In the genomic region with DNA sequence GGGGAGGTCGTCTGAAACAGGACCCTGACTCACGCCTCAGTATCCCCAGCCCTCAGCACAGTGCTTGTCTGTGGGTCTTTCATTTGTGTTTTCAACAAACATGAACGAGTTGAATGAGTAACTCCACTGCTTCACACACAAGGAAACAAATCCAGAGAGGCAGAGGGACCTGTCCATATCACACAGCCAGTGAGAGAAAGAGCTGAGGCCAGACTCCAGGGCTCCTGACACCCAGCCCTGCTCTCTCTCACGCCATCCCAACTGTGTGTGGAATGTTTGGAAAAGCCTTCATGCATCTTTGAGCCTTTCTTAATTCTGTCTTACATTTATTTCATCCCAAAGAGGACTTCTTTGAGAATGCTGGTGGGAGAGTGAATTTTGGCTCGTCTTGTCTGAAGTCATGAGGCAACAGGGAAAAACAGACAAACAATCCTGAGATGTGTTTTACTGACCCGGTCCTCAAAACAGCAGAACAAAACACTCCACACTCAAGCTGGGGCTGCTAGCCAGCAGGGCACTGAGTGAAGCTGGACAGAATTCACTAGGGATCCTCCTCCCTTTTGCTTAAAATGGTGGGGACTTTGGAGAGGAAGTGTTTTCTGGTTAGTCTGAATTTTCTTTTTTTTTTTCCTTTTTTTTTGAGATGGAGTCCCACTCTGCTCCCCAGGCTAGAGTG, we compare ENCODE assay signal across 1 cellular context.
TF ChIP-seq lines count a peak whose summit lies in the region.

No MANE protein-coding gene starts in this region.

TF ChIP-seq in IMR-90, 13 proteins besides CTCF, POLR2A, EP300 and RAD21:
- TF ChIP-seq CEBPB (IDR thresholded peaks at IDR 0.05; ENCODE audit: low read depth, low read length) (no peak), FOS (IDR thresholded peaks at IDR 0.05; ENCODE audit: low read depth, low read length) (no peak), BHLHE40 (IDR thresholded peaks at IDR 0.05; ENCODE audit: low read depth, low read length) (no peak), RFX5 (IDR thresholded peaks at IDR 0.05; ENCODE audit: low read depth, low read length) (no peak), NFE2L2 (IDR thresholded peaks at IDR 0.05; ENCODE audit: low read depth, low read length) (no peak), MAZ (IDR thresholded peaks at IDR 0.05; ENCODE audit: borderline replicate concordance, low read depth, low read length) (no peak), MXI1 (IDR thresholded peaks at IDR 0.05; ENCODE audit: borderline replicate concordance, low read depth, low read length) (no peak), MAFK (IDR thresholded peaks at IDR 0.05; ENCODE audit: low read depth, low read length) (no peak), CHD1 (IDR thresholded peaks at IDR 0.05; ENCODE audit: low read depth, low read length) (no peak), RCOR1 (IDR thresholded peaks at IDR 0.05; ENCODE audit: insufficient replicate concordance, low read length) (no peak), SMC3 (IDR thresholded peaks at IDR 0.05; ENCODE audit: low read depth, low read length) (no peak)
- TF ChIP-seq, protein P1, sequence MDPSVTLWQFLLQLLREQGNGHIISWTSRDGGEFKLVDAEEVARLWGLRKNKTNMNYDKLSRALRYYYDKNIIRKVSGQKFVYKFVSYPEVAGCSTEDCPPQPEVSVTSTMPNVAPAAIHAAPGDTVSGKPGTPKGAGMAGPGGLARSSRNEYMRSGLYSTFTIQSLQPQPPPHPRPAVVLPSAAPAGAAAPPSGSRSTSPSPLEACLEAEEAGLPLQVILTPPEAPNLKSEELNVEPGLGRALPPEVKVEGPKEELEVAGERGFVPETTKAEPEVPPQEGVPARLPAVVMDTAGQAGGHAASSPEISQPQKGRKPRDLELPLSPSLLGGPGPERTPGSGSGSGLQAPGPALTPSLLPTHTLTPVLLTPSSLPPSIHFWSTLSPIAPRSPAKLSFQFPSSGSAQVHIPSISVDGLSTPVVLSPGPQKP (IDR thresholded peaks at IDR 0.05; ENCODE audit: borderline replicate concordance, low read depth, low read length) = no peak
- TF ChIP-seq, protein P2, sequence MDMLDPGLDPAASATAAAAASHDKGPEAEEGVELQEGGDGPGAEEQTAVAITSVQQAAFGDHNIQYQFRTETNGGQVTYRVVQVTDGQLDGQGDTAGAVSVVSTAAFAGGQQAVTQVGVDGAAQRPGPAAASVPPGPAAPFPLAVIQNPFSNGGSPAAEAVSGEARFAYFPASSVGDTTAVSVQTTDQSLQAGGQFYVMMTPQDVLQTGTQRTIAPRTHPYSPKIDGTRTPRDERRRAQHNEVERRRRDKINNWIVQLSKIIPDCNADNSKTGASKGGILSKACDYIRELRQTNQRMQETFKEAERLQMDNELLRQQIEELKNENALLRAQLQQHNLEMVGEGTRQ (IDR thresholded peaks at IDR 0.05; ENCODE audit: low read depth, low read length) = no peak
TF ChIP-seq in IMR-90: peak in this region for 0.
